In the genomic region with DNA sequence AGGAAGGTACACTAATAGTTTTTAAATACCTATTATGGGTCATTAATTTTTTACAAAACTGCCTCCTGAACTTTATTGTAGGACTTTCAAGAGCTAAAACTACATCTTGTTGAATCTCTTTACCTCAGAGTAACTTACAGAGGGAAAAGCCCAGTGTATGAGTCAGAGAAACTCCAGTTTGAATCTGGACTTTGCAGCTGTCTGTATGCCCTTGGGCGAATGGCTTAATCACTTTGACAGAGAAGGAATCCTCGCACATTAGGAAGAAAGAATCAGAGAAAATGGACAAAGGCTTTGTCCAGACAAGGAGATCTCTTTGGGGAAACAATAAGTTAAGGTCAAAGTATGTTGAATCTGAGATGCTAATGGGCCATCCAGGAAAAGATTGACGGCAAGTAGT, we compare ENCODE assay signal across 24 cellular contexts.
DNase-seq lines count a peak whose midpoint lies in the region; ATAC-seq and TF ChIP-seq lines count a peak whose summit lies in the region.
"Had no signal": no experiment of that assay in that cellular context is flagged by ENCODE, and none has a peak within 500 bp of the region (broad histone marks: within the 10 kb centered on the region; RNA-seq: fewer than 3 reads in every experiment).

No MANE protein-coding gene starts in this region.

- no peak overlapping the region for H4K91ac ChIP-seq in mesenchymal stem cell (ENCODE audit: low read length)

- no peaks in the 10 kb centered on the region for H3K36me3 ChIP-seq in mesenchymal stem cell (ENCODE audit: control insufficient read depth in 1 of 2, insufficient read depth in 2 of 2, low read depth in 1 of 2, low read length in 2 of 2)
- no peaks in the 10 kb centered on the region for H3K36me3 ChIP-seq in sigmoid colon
- H3K36me3 ChIP-seq: BLaER1, spleen, uterus had no signal

- H3K27ac ChIP-seq in epithelial cell of prostate = no peak overlapping the region
- no peak overlapping the region for H3K27ac ChIP-seq in mesenchymal stem cell (ENCODE audit: low read length, poor library complexity, severe bottlenecking)
- no peak overlapping the region for H3K27ac ChIP-seq in sigmoid colon
- H3K27ac ChIP-seq: BLaER1, spleen, uterus had no signal

- no peak overlapping the region for H2AK5ac ChIP-seq in mesenchymal stem cell (ENCODE audit: low read length, severe bottlenecking)

- no peak overlapping the region for H3K9ac ChIP-seq in mesenchymal stem cell (ENCODE audit: low read length)
- H3K9ac ChIP-seq: BLaER1 had no signal

- intact Hi-C loops in sigmoid colon (cut with DNase I) = no loop called here

- DNase-seq in EL (peak; percentile 45), RPMI7951 (ENCODE audit: low read depth) (peak; percentile 49), epithelial cell of prostate (ENCODE audit: low read depth, low spot score) (peak; percentile 3), mesenchymal stem cell (peak; percentile 63), activated T-cell treated with anti-CD3 and anti-CD28 coated beads for 4 hours (no peak), sigmoid colon (no peak)
- DNase-seq: activated CD8-positive, alpha-beta memory T cell treated with anti-CD3 and anti-CD28 coated beads, Interleukin-2, amount 50 U/mL, for 4 hours; activated naive CD8-positive, alpha-beta T cell treated with anti-CD3 and anti-CD28 coated beads for 36 hours; Caco-2; DMS79 treated with DMSO at 0.1 percent for 48 hours; effector CD4-positive, alpha-beta T cell; MM.1S; NCI-H1417; NCI-H446 treated with DMSO at 0.1 percent for 48 hours; SHP77 treated with DMSO at 0.1 percent for 48 hours; spleen; stimulated activated CD4-positive, alpha-beta T cell treated with anti-CD3 and anti-CD28 coated beads, Interleukin-2, amount 100 ng/mL, for 48 hours; SW 1271; uterus had no signal

- H3K4me2 ChIP-seq in mesenchymal stem cell (ENCODE audit: low read length, poor library complexity, severe bottlenecking) = no peak overlapping the region
- H3K4me2 ChIP-seq: BLaER1 had no signal

- no peak overlapping the region for H3K14ac ChIP-seq in mesenchymal stem cell (ENCODE audit: low read length in 2 of 2)

- no peak overlapping the region for H3K4ac ChIP-seq in mesenchymal stem cell (ENCODE audit: low read depth in 1 of 2, low read length in 2 of 2)

- H3K4me1 ChIP-seq in mesenchymal stem cell (ENCODE audit: control insufficient read depth, insufficient read depth, low read depth, low read length) (no peaks in the 10 kb centered on the region), sigmoid colon (peaks cover 0 to 11% (median 8%) of the 10 kb centered on the region in 4 donors)
- H3K4me1 ChIP-seq: BLaER1, Caco-2, spleen, uterus had no signal

- no peak overlapping the region for H3K23ac ChIP-seq in mesenchymal stem cell (ENCODE audit: low read length in 2 of 2)

- TF ChIP-seq EP300 in sigmoid colon (IDR thresholded peaks at IDR 0.05) = no peak

- H2BK5ac ChIP-seq in mesenchymal stem cell (ENCODE audit: low read depth, low read length, poor library complexity, severe bottlenecking) = no peak overlapping the region

- H4K8ac ChIP-seq in mesenchymal stem cell (ENCODE audit: low read length) = no peak overlapping the region

- H3K4me3 ChIP-seq in mesenchymal stem cell (ENCODE audit: insufficient read depth in 1 of 2, low read depth in 1 of 2, low read length in 2 of 2) (no peak overlapping the region), sigmoid colon (no peak overlapping the region)
- H3K4me3 ChIP-seq: BLaER1, spleen, uterus had no signal

- H2BK12ac ChIP-seq in mesenchymal stem cell (ENCODE audit: low read length in 2 of 2) = no peak overlapping the region

- 92% methylated on average over 3 of the region's 3 CpGs for WGBS in mesenchymal stem cell
- 88 to 90% methylated on average over 3 of the region's 3 CpGs for WGBS in sigmoid colon, 2 donors

- no peak overlapping the region for H2BK15ac ChIP-seq in mesenchymal stem cell (ENCODE audit: low read depth, poor library complexity, severe bottlenecking)

- TF ChIP-seq CTCF in sigmoid colon (IDR thresholded peaks at IDR 0.05) = no peak

- no peak overlapping the region for H2AFZ ChIP-seq in mesenchymal stem cell (ENCODE audit: low read depth, low read length)

- ATAC-seq in HG03095 (IDR thresholded peaks at IDR 0.05; ENCODE audit: unreplicated experiment) (no peak), GM19452 (IDR thresholded peaks at IDR 0.05; ENCODE audit: unreplicated experiment) (no peak)
- ATAC-seq: stimulated activated memory B cell treated with anti-CD40 and anti-IgM and Interleukin-4, amounts not matched to agents 10 μg/mL and 1 μg/mL and 100 μg/mL, for 72 hours; WTC11 had no signal

- no peaks in the 10 kb centered on the region for H3K27me3 ChIP-seq in mesenchymal stem cell (ENCODE audit: control insufficient read depth in 1 of 2, insufficient read depth in 1 of 2, low read length in 2 of 2)
- no peaks in the 10 kb centered on the region for H3K27me3 ChIP-seq in sigmoid colon
- H3K27me3 ChIP-seq: BLaER1, spleen, uterus had no signal

- no peaks in the 10 kb centered on the region for H3K79me1 ChIP-seq in mesenchymal stem cell (replicated peaks; ENCODE audit: low read length, poor library complexity, severe bottlenecking)

- H3K18ac ChIP-seq in mesenchymal stem cell (ENCODE audit: low read depth in 1 of 2, low read length in 2 of 2) = no peak overlapping the region

- TF ChIP-seq POLR2A in sigmoid colon (IDR thresholded peaks at IDR 0.05) = no peak

- H3K9me3 ChIP-seq in mesenchymal stem cell (ENCODE audit: control insufficient read depth, low read length) (no peaks in the 10 kb centered on the region), sigmoid colon (no peaks in the 10 kb centered on the region)
- H3K9me3 ChIP-seq: BLaER1, Caco-2, spleen, uterus had no signal

- H2BK120ac ChIP-seq in mesenchymal stem cell (ENCODE audit: low read depth, low read length) = peak overlapping the region; percentile 19

Comparison
In these comparisons a context has a peak if more than half of its experiments do, and no peak if none do; other contexts are left out.
1. DNase-seq: peak in EL (single experiment), RPMI7951 (single experiment), epithelial cell of prostate (single experiment) and mesenchymal stem cell (single experiment); none in activated T-cell treated with anti-CD3 and anti-CD28 coated beads for 4 hours (single experiment) and sigmoid colon (single experiment).